ENCODE assay signal across 7 cellular contexts in the genomic region with DNA sequence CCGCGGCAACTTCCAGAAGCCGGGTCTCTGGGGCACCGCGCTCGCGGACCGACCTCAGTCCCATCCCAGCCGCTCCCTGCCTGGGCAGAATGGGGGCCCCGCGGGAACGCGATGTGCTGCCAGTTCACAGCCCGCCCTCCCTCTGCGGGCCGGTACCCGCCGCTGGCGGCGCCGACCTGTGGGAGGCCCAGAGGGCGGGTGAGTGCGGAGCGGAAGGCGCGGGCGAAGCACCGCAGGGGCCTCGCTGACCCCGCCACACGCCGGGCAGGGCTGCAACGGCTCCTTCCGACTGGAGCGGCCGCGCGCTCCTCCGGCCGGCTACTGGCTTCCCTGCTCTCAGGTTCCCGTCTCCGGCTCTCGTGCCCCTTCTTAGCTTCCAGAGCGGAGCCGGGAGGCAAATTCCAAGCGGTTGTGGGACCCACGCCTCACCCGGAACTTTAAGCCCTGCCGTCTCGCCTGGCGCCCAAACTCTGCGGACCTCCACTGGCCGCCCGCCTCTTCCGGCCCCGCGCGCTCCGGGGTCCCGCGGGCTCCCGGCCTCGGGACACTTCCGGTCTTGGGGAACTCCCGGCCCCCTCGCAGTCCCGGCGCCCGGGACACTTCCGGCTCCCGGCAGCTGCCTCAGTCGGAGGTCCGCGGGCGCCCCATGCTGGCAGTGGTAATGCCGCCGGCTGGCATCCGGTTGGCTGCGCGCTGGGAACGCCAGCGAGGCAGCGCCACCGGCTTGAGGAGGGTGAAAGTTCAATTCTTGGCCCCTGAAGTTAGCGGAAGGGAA. TPM values are rescaled to one million over a fixed set of nuclear protein-coding genes. Genes with fewer than 3 reads are reported as not detected.
DNase-seq lines count a peak whose midpoint lies in the region; ATAC-seq and TF ChIP-seq lines count a peak whose summit lies in the region.

A gene with protein sequence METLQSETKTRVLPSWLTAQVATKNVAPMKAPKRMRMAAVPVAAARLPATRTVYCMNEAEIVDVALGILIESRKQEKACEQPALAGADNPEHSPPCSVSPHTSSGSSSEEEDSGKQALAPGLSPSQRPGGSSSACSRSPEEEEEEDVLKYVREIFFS (minus strand): TSS at position 485 of the 775 bp plus-strand sequence. CDS start 1,785 bp downstream, outside the sequence.

- ATAC-seq in GM18511 (IDR thresholded peaks at IDR 0.05; ENCODE audit: unreplicated experiment) (peak; percentile 67), HG03039 (IDR thresholded peaks at IDR 0.05; ENCODE audit: unreplicated experiment) (peak; percentile 79), gastrocnemius medialis (peak; percentile 63 to 74)

- intact Hi-C loops in gastrocnemius medialis (cut with DNase I; ENCODE audit: low total_unique reads) = loop anchor here (1.0 to 5.0 kb wide), 4 partner anchors 23 to 478 kb away; a partner anchor contains a TSS

- DNase-seq in NCI-H2081 (lab: John Stamatoyannopoulos, UW) = peak; percentile 96 to 97
- peak; percentile 81 for DNase-seq in T1000 (lab: John Stamatoyannopoulos, UW)
- DNase-seq in astrocyte of the spinal cord (ENCODE audit: low read depth, low spot score) = peak; percentile 95
- peak; percentile 54 for DNase-seq in iPS DF 19.7 (ENCODE audit: low read depth, low spot score)
- DNase-seq in gastrocnemius medialis = peak; percentile 90 to 95

- TF ChIP-seq CTCF in astrocyte of the spinal cord (IDR thresholded peaks at IDR 0.05; ENCODE audit: low read depth, low read length) (peak; percentile 51), gastrocnemius medialis (IDR thresholded peaks at IDR 0.05 in 4 of 5, conservative IDR thresholded peaks at IDR 0.05 in 1 of 5) (peak; percentile 54 to 77 (median 66))

- peak within 1 kb of the TSS; percentile 93 to 97 (median 96) for H3K27ac ChIP-seq in gastrocnemius medialis

- H3K9me3 ChIP-seq in gastrocnemius medialis = no peaks in the 10 kb centered on the region

- peak; percentile 81 to 89 for TF ChIP-seq POLR2A in gastrocnemius medialis (IDR thresholded peaks at IDR 0.05)

- H3K4me3 ChIP-seq in astrocyte of the spinal cord (ENCODE audit: low read depth, low read length) (peak within 1 kb of the TSS; percentile 72), gastrocnemius medialis (peak within 1 kb of the TSS; percentile 63 to 85 (median 72))

- in situ Hi-C loops in astrocyte of the spinal cord (cut with HindIII; ENCODE audit: low sequenced_read_pairs) = no loop called here
- in situ Hi-C loops in gastrocnemius medialis (cut with MboI; ENCODE audit: low sequenced_read_pairs in 4 of 4) = no loop called here

- peaks cover 54 to 60% of the 10 kb centered on the region in 2 donors for H3K4me1 ChIP-seq in gastrocnemius medialis

- no peaks in the 10 kb centered on the region for H3K27me3 ChIP-seq in gastrocnemius medialis

- peaks cover 0 to 23% of the 10 kb centered on the region in 2 donors for H3K36me3 ChIP-seq in gastrocnemius medialis

RNA-seq across cellular contexts. Expression of the gene that starts here (rescaled TPM):
- 10 to 100 TPM; 11.8 to 51.5 (median 20.4) TPM for total RNA-seq in gastrocnemius medialis

Comparison
In these comparisons a context has a peak if more than half of its experiments do, and no peak if none do; other contexts are left out.
1. Peak in every context shown above with its lines: DNase-seq, ATAC-seq, H3K4me3 ChIP-seq and H3K27ac ChIP-seq.